ENCODE assay signal across 10 cellular contexts in genomic region chr12:119153477-119154434, GRCh38. TPM values are rescaled to one million over a fixed set of nuclear protein-coding genes. Genes with fewer than 3 reads are reported as not detected.
DNase-seq lines count a peak whose midpoint lies in the region; ATAC-seq and TF ChIP-seq lines count a peak whose summit lies in the region.
"Had no signal": no experiment of that assay in that cellular context is flagged by ENCODE, and none has a peak within 500 bp of the region (broad histone marks: within the 10 kb centered on the region; RNA-seq: fewer than 3 reads in every experiment).

No MANE protein-coding gene starts in this region.

- DNase-seq in activated naive CD8-positive, alpha-beta T cell treated with anti-CD3 and anti-CD28 coated beads, Interleukin-2, amount 50 U/mL, for 24 hours, result peak; percentile 8
- no peak for DNase-seq in activated naive CD8-positive, alpha-beta T cell treated with anti-CD3 and anti-CD28 coated beads for 36 hours
- DNase-seq in erythroblast (lab: John Stamatoyannopoulos, UW), result peak; percentile 33 to 72
- peak; percentile 63 to 78 for DNase-seq in uterus
- DNase-seq in GOT3 (lab: John Stamatoyannopoulos, UW), result no peak
- DNase-seq in activated gamma-delta T cell (lab: John Stamatoyannopoulos, UW), result no peak
- DNase-seq: CD8-positive, alpha-beta T cell had no signal

- no peaks in the 10 kb centered on the region for H3K4me1 ChIP-seq in mesodermal cell (ENCODE audit: control insufficient read depth, insufficient read depth, low read length, poor library complexity, severe bottlenecking)
- no peaks in the 10 kb centered on the region for H3K4me1 ChIP-seq in uterus

- TF ChIP-seq CTCF in uterus (IDR thresholded peaks at IDR 0.05), result no peak

- H3K27me3 ChIP-seq in uterus, result no peaks in the 10 kb centered on the region

- TF ChIP-seq POLR2A in erythroblast (IDR thresholded peaks at IDR 0.05; ENCODE audit: low read length) (no peak), uterus (IDR thresholded peaks at IDR 0.05) (no peak)

- peak overlapping the region; percentile 73 for H3K27ac ChIP-seq in mesodermal cell (ENCODE audit: low read depth, low read length, severe bottlenecking)
- no peak overlapping the region for H3K27ac ChIP-seq in uterus

- H3K9me3 ChIP-seq in mesodermal cell (ENCODE audit: control insufficient read depth, low read length) (no peaks in the 10 kb centered on the region), uterus (peaks cover 0 to 4% of the 10 kb centered on the region in 2 donors)

- H3K4me3 Mint-ChIP-seq in activated naive CD8-positive, alpha-beta T cell treated with anti-CD3 and anti-CD28 coated beads, Interleukin-2, amount 50 U/mL, for 24 hours, result no peak overlapping the region
- H3K4me3 Mint-ChIP-seq in activated naive CD8-positive, alpha-beta T cell treated with anti-CD3 and anti-CD28 coated beads for 36 hours, result no peak overlapping the region
- H3K4me3 Mint-ChIP-seq: CD8-positive, alpha-beta T cell had no signal

- intact Hi-C loops in uterus (cut with DNase I; ENCODE audit: low total_unique reads), result no loop called here

- H3K9me3 Mint-ChIP-seq in activated naive CD8-positive, alpha-beta T cell treated with anti-CD3 and anti-CD28 coated beads, Interleukin-2, amount 50 U/mL, for 24 hours, result peaks cover 12% of the 10 kb centered on the region
- H3K9me3 Mint-ChIP-seq in activated naive CD8-positive, alpha-beta T cell treated with anti-CD3 and anti-CD28 coated beads for 36 hours, result peaks cover 10% of the 10 kb centered on the region

- no peaks in the 10 kb centered on the region for H3K4me1 Mint-ChIP-seq in activated naive CD8-positive, alpha-beta T cell treated with anti-CD3 and anti-CD28 coated beads, Interleukin-2, amount 50 U/mL, for 24 hours
- peaks cover 7% of the 10 kb centered on the region for H3K4me1 Mint-ChIP-seq in activated naive CD8-positive, alpha-beta T cell treated with anti-CD3 and anti-CD28 coated beads for 36 hours

- H3K27ac Mint-ChIP-seq in activated naive CD8-positive, alpha-beta T cell treated with anti-CD3 and anti-CD28 coated beads, Interleukin-2, amount 50 U/mL, for 24 hours, result no peak overlapping the region
- no peak overlapping the region for H3K27ac Mint-ChIP-seq in activated naive CD8-positive, alpha-beta T cell treated with anti-CD3 and anti-CD28 coated beads for 36 hours
- H3K27ac Mint-ChIP-seq: CD8-positive, alpha-beta T cell had no signal

- H3K4me3 ChIP-seq in mesodermal cell (ENCODE audit: extremely low read depth, insufficient read depth, low read length, poor library complexity, severe bottlenecking) (peak overlapping the region; percentile 30), uterus (no peak overlapping the region)

- WGBS in mesodermal cell (ENCODE audit: insufficient coverage in 2 of 2), 2 experiments, result 48 to 51% methylated on average over 33 to 45 of the region's 49 CpGs

- ATAC-seq in activated naive CD8-positive, alpha-beta T cell treated with anti-CD3 and anti-CD28 coated beads, Interleukin-2, amount 50 U/mL, for 24 hours, result no peak
- no peak for ATAC-seq in GM21529 (IDR thresholded peaks at IDR 0.05; ENCODE audit: unreplicated experiment)
- ATAC-seq: CD8-positive, alpha-beta T cell; SK-N-SH treated with all-trans-retinoic acid at 6 μM for 48 hours had no signal

- no peaks in the 10 kb centered on the region for H3K36me3 Mint-ChIP-seq in activated naive CD8-positive, alpha-beta T cell treated with anti-CD3 and anti-CD28 coated beads, Interleukin-2, amount 50 U/mL, for 24 hours (ENCODE audit: low read depth)
- H3K36me3 Mint-ChIP-seq in activated naive CD8-positive, alpha-beta T cell treated with anti-CD3 and anti-CD28 coated beads for 36 hours, result no peaks in the 10 kb centered on the region
- H3K36me3 Mint-ChIP-seq: CD8-positive, alpha-beta T cell had no signal

- H3K36me3 ChIP-seq in mesodermal cell (ENCODE audit: control insufficient read depth, insufficient read depth, low read length) (no peaks in the 10 kb centered on the region), uterus (no peaks in the 10 kb centered on the region)

- peaks cover 7% of the 10 kb centered on the region for H3K27me3 Mint-ChIP-seq in activated naive CD8-positive, alpha-beta T cell treated with anti-CD3 and anti-CD28 coated beads, Interleukin-2, amount 50 U/mL, for 24 hours
- H3K27me3 Mint-ChIP-seq in activated naive CD8-positive, alpha-beta T cell treated with anti-CD3 and anti-CD28 coated beads for 36 hours, result peaks cover 38% of the 10 kb centered on the region

RNA-seq across cellular contexts. Expression of gene HSPB8, which starts 25.0 kb away (rescaled TPM):
- not detected for total RNA-seq in activated naive CD8-positive, alpha-beta T cell treated with anti-CD3 and anti-CD28 coated beads for 36 hours
- polyA plus RNA-seq in mesodermal cell (2013, experiment 1 of 2), result 9.4 TPM
- 10.9 TPM for polyA plus RNA-seq in mesodermal cell (2013, experiment 2 of 2)
- total RNA-seq in uterus, result 10 to 100 TPM; 10.6 to 49.7 (median 38.3) TPM
- total RNA-seq: CD8-positive, alpha-beta T cell had no signal

Comparison
In these comparisons a context has a peak if more than half of its experiments do, and no peak if none do; other contexts are left out.
1. DNase-seq: peak in activated naive CD8-positive, alpha-beta T cell treated with anti-CD3 and anti-CD28 coated beads, Interleukin-2, amount 50 U/mL, for 24 hours (single experiment), erythroblast (2 of 2) and uterus (2 of 2); none in activated naive CD8-positive, alpha-beta T cell treated with anti-CD3 and anti-CD28 coated beads for 36 hours (single experiment), GOT3 (single experiment) and activated gamma-delta T cell (single experiment).
2. RNA of gene HSPB8, which starts 25.0 kb away (total RNA-seq): 10.6 to 49.7 TPM in uterus; not detected in activated naive CD8-positive, alpha-beta T cell treated with anti-CD3 and anti-CD28 coated beads for 36 hours; every median in the first group is over 10 times any median in the second.